Comparison of ENCODE assay signal across 31 cellular contexts in the genomic region with DNA sequence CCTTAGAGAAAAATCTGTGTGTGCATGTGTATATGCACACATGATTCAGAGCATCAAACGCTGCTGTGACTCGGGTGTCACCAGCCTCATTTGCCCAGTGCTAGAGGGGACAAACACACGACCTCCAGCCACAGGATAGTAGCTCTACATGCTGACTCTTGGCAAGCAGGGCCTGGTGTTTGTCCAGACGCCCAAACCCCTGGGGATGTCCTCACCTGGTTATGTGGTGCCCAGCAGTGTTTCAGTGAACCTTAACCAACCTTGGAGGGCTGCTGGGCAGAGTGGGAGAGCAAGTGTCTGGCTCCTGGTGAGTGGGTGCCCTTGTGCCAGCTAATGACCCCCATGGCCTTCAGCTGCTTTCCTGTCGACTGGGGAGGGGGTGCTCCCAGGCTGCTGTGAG. TPM values are rescaled to one million over a fixed set of nuclear protein-coding genes. Genes with fewer than 3 reads are reported as not detected.
"Had no signal": no experiment of that assay in that cellular context is flagged by ENCODE, and none has a peak within 500 bp of the region (broad histone marks: within the 10 kb centered on the region; RNA-seq: fewer than 3 reads in every experiment).

No MANE protein-coding gene starts in this region.

- DNase-seq: activated B cell treated with CpG ODN at 0.5 μM for 24 hours; activated CD4-positive, alpha-beta T cell treated with anti-CD3 and anti-CD28 coated beads for 1 hour; activated CD4-positive, alpha-beta T cell treated with anti-CD3 and anti-CD28 coated beads, Interleukin-2, amount 10 ng/mL, durations not matched to agents 24 days and 14 days; activated CD4-positive, alpha-beta T cell treated with anti-CD3 and anti-CD28 coated beads, Interleukin-2, amount 50 U/mL, for 48 hours; activated naive CD4-positive, alpha-beta T cell treated with Interleukin-2 at 50 U/mL for 16 hours; activated naive CD8-positive, alpha-beta T cell treated with anti-CD3 and anti-CD28 coated beads for 36 hours; activated T-cell treated with anti-CD3 and anti-CD28 coated beads for 4 hours; brain microvascular endothelial cell; IMR-90; Kasumi-1; KBM-7; NCI-H1048; NCI-H146; NCI-H187 treated with DMSO at 0.1 percent for 48 hours; NCI-H2081 treated with DMSO at 0.1 percent for 48 hours; NCI-H2171; NCI-H2227 treated with DMSO at 0.1 percent for 48 hours; NCI-H446 treated with DMSO at 0.1 percent for 48 hours; NCI-H524 treated with DMSO at 0.1 percent for 48 hours; NCI-H748 treated with DMSO at 0.1 percent for 48 hours; SIG-M5; T-helper 2 cell; T1000 had no signal

- H3K27ac ChIP-seq: brain microvascular endothelial cell, cardiac muscle cell, SK-N-MC had no signal

- H3K27me3 ChIP-seq: brain microvascular endothelial cell, cardiac muscle cell had no signal

- H3K4me3 ChIP-seq: cardiac muscle cell, SK-N-MC had no signal

- FAIRE-seq: TTC549 had no signal

- H3K36me3 ChIP-seq: brain microvascular endothelial cell, cardiac muscle cell had no signal

- ATAC-seq: T-cell had no signal

RNA-seq across cellular contexts. Expression of a gene that starts 26.7 kb away (rescaled TPM):
- total RNA-seq: activated B cell treated with CpG ODN at 0.5 μM for 24 hours; activated CD4-positive, alpha-beta T cell treated with anti-CD3 and anti-CD28 coated beads, Interleukin-2, amount 10 ng/mL, durations not matched to agents 24 days and 14 days; activated naive CD8-positive, alpha-beta T cell treated with anti-CD3 and anti-CD28 coated beads for 36 hours; cardiac muscle cell; IMR-90; M059J; OCI-LY7; RPMI7951 had no signal
- polyA plus RNA-seq: adipose tissue, cardiac muscle cell, IMR-90 had no signal
